In genomic region chr15:41919954-41920538, GRCh38 we compare ENCODE assay signal across 11 cellular contexts. TPM values are rescaled to one million over a fixed set of nuclear protein-coding genes. Genes with fewer than 3 reads are reported as not detected.
A peak's percentile ranks its signal among the peaks of the same experiment; 100 is the strongest.
DNase-seq lines count a peak whose midpoint lies in the region; ATAC-seq and TF ChIP-seq lines count a peak whose summit lies in the region.
"Had no signal": no experiment of that assay in that cellular context is flagged by ENCODE, and none has a peak within 500 bp of the region (broad histone marks: within the 10 kb centered on the region; RNA-seq: fewer than 3 reads in every experiment).

No MANE protein-coding gene starts in this region.

- DNase-seq in EL (peak; percentile 54), astrocyte of the cerebellum (ENCODE audit: low read depth) (peak; percentile 72), left ventricle myocardium superior (no peak), skeletal muscle cell (ENCODE audit: low read depth) (peak; percentile 87), dorsolateral prefrontal cortex (no peak)
- DNase-seq in activated CD4-positive, alpha-beta T cell treated with anti-CD3 and anti-CD28 coated beads, Interleukin-2, amount 50 U/mL, for 48 hours: no peak
- no peak for DNase-seq in stimulated activated naive CD4-positive, alpha-beta T cell (lab: John Stamatoyannopoulos, UW)
- DNase-seq: immature natural killer cell, NCI-H1436 treated with DMSO at 0.1 percent for 48 hours had no signal

- ATAC-seq in left ventricle myocardium superior (peak; percentile 45), GM18519 (IDR thresholded peaks at IDR 0.05; ENCODE audit: low FRiP score, unreplicated experiment) (no peak)

- no peaks in the 10 kb centered on the region for H3K27me3 ChIP-seq in dorsolateral prefrontal cortex

- intact Hi-C loops in left ventricle myocardium superior (cut with micrococcal nuclease) (no loop called here), dorsolateral prefrontal cortex (cut with DNase I) (loop anchor here (5.0 to 10.0 kb wide), 2 partner anchors 52 to 55 kb away; partner anchors contain the start of gene EHD4 (in 2 of the 2))

- TF ChIP-seq CTCF in astrocyte of the cerebellum (IDR thresholded peaks at IDR 0.05; ENCODE audit: low read depth, low read length, missing control alignments) (no peak), dorsolateral prefrontal cortex (IDR thresholded peaks at IDR 0.05 in 54 of 56, conservative IDR thresholded peaks at IDR 0.05 in 2 of 56; ENCODE audit: low read depth in 1 of 56, partially characterized antibody in 56 of 56) (no peak)

- no peak overlapping the region for H3K4me3 ChIP-seq in astrocyte of the cerebellum (ENCODE audit: low read depth, low read length)
- no peak overlapping the region for H3K4me3 ChIP-seq in skeletal muscle cell (ENCODE audit: low read depth, low read length)
- no peak overlapping the region for H3K4me3 ChIP-seq in dorsolateral prefrontal cortex

- in situ Hi-C loops in astrocyte of the cerebellum (cut with HindIII; ENCODE audit: low sequenced_read_pairs): no loop called here

- H3K27ac ChIP-seq in dorsolateral prefrontal cortex: peak overlapping the region in 3 of 59 donors; percentile 1 to 23 (median 19)
- H3K27ac ChIP-seq: parathyroid adenoma had no signal

RNA-seq across cellular contexts. Expression of gene SPTBN5, which starts 26.2 kb away (rescaled TPM):
- 3.6 TPM for total RNA-seq in left ventricle myocardium superior
- total RNA-seq in dorsolateral prefrontal cortex: 1 to 10 TPM in 119 of 120 experiments, under 1 TPM in 1; 0.91 to 8.8 (median 3.1) TPM

RNA-seq across cellular contexts. Expression of gene EHD4, which starts 52.3 kb away (rescaled TPM):
- 53.5 TPM for total RNA-seq in left ventricle myocardium superior
- 10 to 100 TPM in 1 of 120 experiments, 1 to 10 TPM in 119; 3.6 to 11.6 (median 6.1) TPM for total RNA-seq in dorsolateral prefrontal cortex

Comparison
In these comparisons a context has a peak if more than half of its experiments do, and no peak if none do; other contexts are left out.
1. DNase-seq: peak in EL (single experiment), astrocyte of the cerebellum (single experiment) and skeletal muscle cell (single experiment); none in left ventricle myocardium superior (single experiment), activated CD4-positive, alpha-beta T cell treated with anti-CD3 and anti-CD28 coated beads, Interleukin-2, amount 50 U/mL, for 48 hours (0 of 2), stimulated activated naive CD4-positive, alpha-beta T cell (0 of 6) and dorsolateral prefrontal cortex (0 of 10).